Comparison of ENCODE assay signal across 21 cellular contexts in genomic region chr16:57637965-57638364, GRCh38. TPM values are rescaled to one million over a fixed set of nuclear protein-coding genes. Genes with fewer than 3 reads are reported as not detected.
DNase-seq lines count a peak whose midpoint lies in the region; ATAC-seq lines count a peak whose summit lies in the region.
"Had no signal": no experiment of that assay in that cellular context is flagged by ENCODE, and none has a peak within 500 bp of the region (broad histone marks: within the 10 kb centered on the region; RNA-seq: fewer than 3 reads in every experiment).

No MANE protein-coding gene starts in this region.

- H3K27ac ChIP-seq in ectodermal cell (ENCODE audit: insufficient read depth, low read depth, low read length, poor library complexity, severe bottlenecking) = peak overlapping the region; percentile 20
- H3K27ac ChIP-seq in muscle layer of duodenum (ENCODE audit: low read length) = peak overlapping the region; percentile 54
- peak overlapping the region; percentile 1 for H3K27ac ChIP-seq in stomach smooth muscle (ENCODE audit: low read length)
- H3K27ac ChIP-seq: PC-9 had no signal

- peak; percentile 47 for DNase-seq in NCI-H82 treated with DMSO at 0.1 percent for 48 hours (lab: John Stamatoyannopoulos, UW; ENCODE audit: unreplicated experiment)
- DNase-seq in activated T-cell treated with anti-CD3 and anti-CD28 coated beads, Interleukin-2, amount 50 U/mL, for 72 hours = no peak
- no peak for DNase-seq in NAMALWA (ENCODE audit: low spot score)
- no peak for DNase-seq in activated CD4-positive, CD25-positive, alpha-beta regulatory T cell treated with anti-CD3 and anti-CD28 coated beads, Interleukin-2, amount 50 U/mL, for 72 hours
- DNase-seq: activated naive CD8-positive, alpha-beta T cell treated with anti-CD3 and anti-CD28 coated beads, Interleukin-2, amount 50 U/mL, for 24 hours; activated T-cell treated with anti-CD3 and anti-CD28 coated beads, Interleukin-2, amount 50 U/mL, for 48 hours; erythroblast; GF-D8; naive B cell; NCI-H2029; NCI-H526; PC-9; SK-N-SH had no signal

- no peak overlapping the region for H3K4me3 Mint-ChIP-seq in activated T-cell treated with anti-CD3 and anti-CD28 coated beads, Interleukin-2, amount 50 U/mL, for 72 hours
- H3K4me3 Mint-ChIP-seq: activated naive CD8-positive, alpha-beta T cell treated with anti-CD3 and anti-CD28 coated beads, Interleukin-2, amount 50 U/mL, for 24 hours; naive B cell; stimulated activated memory B cell treated with anti-CD40 and anti-IgM and Interleukin-4, amounts not matched to agents 10 μg/mL and 1 μg/mL and 100 μg/mL, for 72 hours had no signal

- H3K27me3 ChIP-seq in ectodermal cell (ENCODE audit: control insufficient read depth, insufficient read depth, low read length, poor library complexity, severe bottlenecking) = no peaks in the 10 kb centered on the region
- no peaks in the 10 kb centered on the region for H3K27me3 ChIP-seq in muscle layer of duodenum (ENCODE audit: low read depth, low read length)
- H3K27me3 ChIP-seq in stomach smooth muscle (ENCODE audit: control insufficient read depth in 1 of 2, insufficient read depth in 2 of 2, low read length in 2 of 2) = peaks cover 10 to 25% of the 10 kb centered on the region in 2 donors

- H3K36me3 Mint-ChIP-seq in activated T-cell treated with anti-CD3 and anti-CD28 coated beads, Interleukin-2, amount 50 U/mL, for 72 hours (ENCODE audit: insufficient read depth in 2 of 2) = no peaks in the 10 kb centered on the region
- H3K36me3 Mint-ChIP-seq: naive B cell; stimulated activated memory B cell treated with anti-CD40 and anti-IgM and Interleukin-4, amounts not matched to agents 10 μg/mL and 1 μg/mL and 100 μg/mL, for 72 hours had no signal

- no peak overlapping the region for H3K27ac Mint-ChIP-seq in activated T-cell treated with anti-CD3 and anti-CD28 coated beads, Interleukin-2, amount 50 U/mL, for 72 hours
- H3K27ac Mint-ChIP-seq: activated naive CD8-positive, alpha-beta T cell treated with anti-CD3 and anti-CD28 coated beads, Interleukin-2, amount 50 U/mL, for 24 hours; naive B cell; stimulated activated memory B cell treated with anti-CD40 and anti-IgM and Interleukin-4, amounts not matched to agents 10 μg/mL and 1 μg/mL and 100 μg/mL, for 72 hours had no signal

- no peak for ATAC-seq in activated T-cell treated with anti-CD3 and anti-CD28 coated beads, Interleukin-2, amount 50 U/mL, for 72 hours (replicated peaks in 1 of 2)
- no peak for ATAC-seq in HG03342 (IDR thresholded peaks at IDR 0.05; ENCODE audit: unreplicated experiment)
- ATAC-seq: activated naive CD8-positive, alpha-beta T cell treated with anti-CD3 and anti-CD28 coated beads, Interleukin-2, amount 50 U/mL, for 24 hours; stimulated activated memory B cell treated with anti-CD40 and anti-IgM and Interleukin-4, amounts not matched to agents 10 μg/mL and 1 μg/mL and 100 μg/mL, for 72 hours had no signal

- H3K4me3 ChIP-seq in ectodermal cell (ENCODE audit: insufficient read depth, low read depth, low read length) (no peak overlapping the region), muscle layer of duodenum (ENCODE audit: low read depth in 1 of 2, low read length in 2 of 2) (no peak overlapping the region), stomach smooth muscle (ENCODE audit: low read length in 2 of 2) (no peak overlapping the region)
- H3K4me3 ChIP-seq: HAP-1, PC-9 had no signal

- peaks cover 42% of the 10 kb centered on the region for H3K4me1 ChIP-seq in ectodermal cell (ENCODE audit: control insufficient read depth, insufficient read depth, low read length)
- H3K4me1 ChIP-seq in muscle layer of duodenum (ENCODE audit: control insufficient read depth in 1 of 2, insufficient read depth in 2 of 2, low read length in 2 of 2) = peaks cover 10 to 20% of the 10 kb centered on the region in 2 donors
- H3K4me1 ChIP-seq in stomach smooth muscle (ENCODE audit: control insufficient read depth, insufficient read depth, low read length) = peaks cover 21% of the 10 kb centered on the region
- H3K4me1 ChIP-seq: HAP-1 had no signal

- WGBS in ectodermal cell, 2 experiments = 83 to 85% methylated on average over 6 of the region's 6 CpGs

- no peaks in the 10 kb centered on the region for H3K4me1 Mint-ChIP-seq in activated T-cell treated with anti-CD3 and anti-CD28 coated beads, Interleukin-2, amount 50 U/mL, for 72 hours (ENCODE audit: low read depth)
- H3K4me1 Mint-ChIP-seq: naive B cell; stimulated activated memory B cell treated with anti-CD40 and anti-IgM and Interleukin-4, amounts not matched to agents 10 μg/mL and 1 μg/mL and 100 μg/mL, for 72 hours had no signal

- H3K36me3 ChIP-seq in ectodermal cell (ENCODE audit: control insufficient read depth, insufficient read depth, low read length) = no peaks in the 10 kb centered on the region
- no peaks in the 10 kb centered on the region for H3K36me3 ChIP-seq in muscle layer of duodenum (ENCODE audit: control insufficient read depth in 1 of 2, insufficient read depth in 2 of 2, low read length in 2 of 2)
- H3K36me3 ChIP-seq in stomach smooth muscle (ENCODE audit: control insufficient read depth in 2 of 2, insufficient read depth in 2 of 2, low read length in 2 of 2) = no peaks in the 10 kb centered on the region
- H3K36me3 ChIP-seq: HAP-1 had no signal

- peaks cover 24% of the 10 kb centered on the region for H3K27me3 Mint-ChIP-seq in activated T-cell treated with anti-CD3 and anti-CD28 coated beads, Interleukin-2, amount 50 U/mL, for 72 hours (ENCODE audit: low read depth)

- no peaks in the 10 kb centered on the region for H3K9me3 Mint-ChIP-seq in activated T-cell treated with anti-CD3 and anti-CD28 coated beads, Interleukin-2, amount 50 U/mL, for 72 hours
- H3K9me3 Mint-ChIP-seq: activated naive CD8-positive, alpha-beta T cell treated with anti-CD3 and anti-CD28 coated beads, Interleukin-2, amount 50 U/mL, for 24 hours; naive B cell; stimulated activated memory B cell treated with anti-CD40 and anti-IgM and Interleukin-4, amounts not matched to agents 10 μg/mL and 1 μg/mL and 100 μg/mL, for 72 hours had no signal

- no peak overlapping the region for H3K9ac ChIP-seq in stomach smooth muscle (ENCODE audit: low read length in 2 of 2)
- H3K9ac ChIP-seq: SK-N-SH had no signal

- H3K9me3 ChIP-seq in ectodermal cell (ENCODE audit: control insufficient read depth, low read length) (no peaks in the 10 kb centered on the region), muscle layer of duodenum (ENCODE audit: control insufficient read depth in 1 of 2, low read length in 2 of 2) (no peaks in the 10 kb centered on the region), stomach smooth muscle (ENCODE audit: control insufficient read depth in 2 of 2, low read length in 2 of 2) (no peaks in the 10 kb centered on the region)
- H3K9me3 ChIP-seq: HAP-1, SK-N-SH had no signal

RNA-seq across cellular contexts. Expression of gene ADGRG1, which starts 9.5 kb away (rescaled TPM):
- polyA plus RNA-seq in ectodermal cell (2013, experiment 1 of 4) = 24.3 TPM
- polyA plus RNA-seq in ectodermal cell (2013, experiment 2 of 4) = 23.6 TPM
- polyA plus RNA-seq in ectodermal cell (2013, experiment 3 of 4) = 30.8 TPM
- 30.5 TPM for polyA plus RNA-seq in ectodermal cell (2013, experiment 4 of 4)
- 10 to 100 TPM in 1 of 2 donors, 1 to 10 TPM in 1; 9.0 to 21.3 TPM for total RNA-seq in activated T-cell treated with anti-CD3 and anti-CD28 coated beads, Interleukin-2, amount 50 U/mL, for 72 hours

RNA-seq across cellular contexts. Expression of gene ADGRG3, which starts 30.1 kb away (rescaled TPM):
- 0.39 TPM for polyA plus RNA-seq in ectodermal cell (2013, experiment 1 of 4)
- 0.50 TPM for polyA plus RNA-seq in ectodermal cell (2013, experiment 2 of 4)
- 0.75 TPM for polyA plus RNA-seq in ectodermal cell (2013, experiment 3 of 4)
- polyA plus RNA-seq in ectodermal cell (2013, experiment 4 of 4) = 0.45 TPM
- total RNA-seq in activated T-cell treated with anti-CD3 and anti-CD28 coated beads, Interleukin-2, amount 50 U/mL, for 72 hours = under 1 TPM in 1 of 2 donors, not detected in 1; 0.09 TPM
- total RNA-seq: kidney epithelial cell, MCF 10A, PC-9 had no signal
- polyA plus RNA-seq: SK-N-SH had no signal

RNA-seq across cellular contexts. Expression of gene DRC7, which starts 56.6 kb away (rescaled TPM):
- 1.9 TPM for polyA plus RNA-seq in ectodermal cell (2013, experiment 1 of 4)
- polyA plus RNA-seq in ectodermal cell (2013, experiment 2 of 4) = 2.0 TPM
- 0.69 TPM for polyA plus RNA-seq in ectodermal cell (2013, experiment 3 of 4)
- polyA plus RNA-seq in ectodermal cell (2013, experiment 4 of 4) = 1.3 TPM
- total RNA-seq in activated T-cell treated with anti-CD3 and anti-CD28 coated beads, Interleukin-2, amount 50 U/mL, for 72 hours = under 1 TPM in 1 of 2 donors, not detected in 1; 0.19 TPM
- total RNA-seq: MCF 10A had no signal

Comparison
In these comparisons a context has a peak if more than half of its experiments do, and no peak if none do; other contexts are left out.
1. H3K27ac ChIP-seq: peak in every context shown above with its lines; median percentile 54 in muscle layer of duodenum; 20 in ectodermal cell; 1 in stomach smooth muscle.